Comparison of ENCODE assay signal across 24 cellular contexts in genomic region chr4:15325987-15326386, GRCh38.
DNase-seq lines count a peak whose midpoint lies in the region; ATAC-seq and TF ChIP-seq lines count a peak whose summit lies in the region.
"Had no signal": no experiment of that assay in that cellular context is flagged by ENCODE, and none has a peak within 500 bp of the region (broad histone marks: within the 10 kb centered on the region; RNA-seq: fewer than 3 reads in every experiment).

No MANE protein-coding gene starts in this region.

- POLR2A ChIA-PET in MCF 10A (lab: Yijun Ruan, JAX) = interaction anchor here (0.6 to 1.0 kb wide), 3 partner anchors 10 to 75 kb away, joined by 3 to 4 read pairs (median 3); no protein-coding TSS in a partner anchor

- H3K27me3 Mint-ChIP-seq in MCF 10A (ENCODE audit: insufficient read depth, unreplicated experiment) (no peaks in the 10 kb centered on the region), CD14-positive monocyte (ENCODE audit: low read depth in 3 of 3) (no peaks in the 10 kb centered on the region)

- no peak overlapping the region for H3K4me3 ChIP-seq in mammary epithelial cell (replicated peaks in 1 of 3; ENCODE audit: insufficient read depth in 1 of 3, low read depth in 2 of 3, low read length in 3 of 3)
- H3K4me3 ChIP-seq in hepatocyte = no peak overlapping the region
- H3K4me3 ChIP-seq in trophoblast cell (ENCODE audit: low read depth, low read length) = no peak overlapping the region
- H3K4me3 ChIP-seq in vagina = no peak overlapping the region
- H3K4me3 ChIP-seq: HAP-1, SJSA1 had no signal

- H3K4me1 ChIP-seq in mammary epithelial cell (ENCODE audit: insufficient read depth, low read length) (no peaks in the 10 kb centered on the region), hepatocyte (ENCODE audit: insufficient read depth) (peaks cover 8% of the 10 kb centered on the region), trophoblast cell (ENCODE audit: control insufficient read depth in 1 of 2, insufficient read depth in 2 of 2, low read length in 2 of 2) (no peaks in the 10 kb centered on the region), vagina (peaks cover 5% of the 10 kb centered on the region)
- H3K4me1 ChIP-seq: HAP-1 had no signal

- in situ Hi-C loops in mammary epithelial cell (cut with MboI; ENCODE audit: low sequenced_read_pairs in 2 of 2) = no loop called here

- H3K36me3 ChIP-seq in mammary epithelial cell (ENCODE audit: insufficient read depth, low read length) = no peaks in the 10 kb centered on the region
- no peaks in the 10 kb centered on the region for H3K36me3 ChIP-seq in hepatocyte (replicated peaks; ENCODE audit: insufficient read depth, low read depth)
- H3K36me3 ChIP-seq in trophoblast cell (ENCODE audit: control insufficient read depth in 1 of 2, insufficient read depth in 2 of 2, low read length in 2 of 2) = no peaks in the 10 kb centered on the region
- H3K36me3 ChIP-seq in vagina = no peaks in the 10 kb centered on the region
- H3K36me3 ChIP-seq: HAP-1, SJSA1 had no signal

- no peak overlapping the region for H4K8ac ChIP-seq in trophoblast cell (ENCODE audit: low read depth, low read length)

- BruUV-seq in MCF 10A (replicated peaks; lab: Mats Ljungman, UMichigan) = no TSS peak
- BruUV-seq in mammary epithelial cell (replicated peaks; lab: Mats Ljungman, UMichigan) = no TSS peak

- H2BK120ac ChIP-seq in trophoblast cell (ENCODE audit: insufficient read depth, low read length, poor library complexity) = no peak overlapping the region

- no peaks in the 10 kb centered on the region for H3K79me2 ChIP-seq in mammary epithelial cell (ENCODE audit: insufficient read depth, low read length)
- no peaks in the 10 kb centered on the region for H3K79me2 ChIP-seq in hepatocyte
- no peaks in the 10 kb centered on the region for H3K79me2 ChIP-seq in trophoblast cell (ENCODE audit: control insufficient read depth, insufficient read depth, low read length, poor library complexity)

- H2BK5ac ChIP-seq in trophoblast cell (ENCODE audit: low read depth, low read length, poor library complexity) = no peak overlapping the region

- H3K27ac Mint-ChIP-seq in MCF 10A (ENCODE audit: low read depth, unreplicated experiment) = no peak overlapping the region
- peak overlapping the region in 1 of 7 donors; percentile 50 for H3K27ac Mint-ChIP-seq in CD14-positive monocyte
- H3K27ac Mint-ChIP-seq: CD4-positive, CD25-positive, alpha-beta regulatory T cell; HFFc6 had no signal

- no peak overlapping the region for H3K4me2 ChIP-seq in mammary epithelial cell (ENCODE audit: insufficient read depth, low read depth, low read length)
- no peak overlapping the region for H3K4me2 ChIP-seq in hepatocyte
- H3K4me2 ChIP-seq in trophoblast cell (ENCODE audit: low read length) = no peak overlapping the region

- H2AK5ac ChIP-seq in trophoblast cell (ENCODE audit: low read length) = no peak overlapping the region

- CTCF ChIA-PET in MCF 10A (lab: Yijun Ruan, JAX) = interaction anchor here (0.6 to 1.2 kb wide), 3 partner anchors 10 to 131 kb away, joined by 3 read pairs; no protein-coding TSS in a partner anchor
- CTCF ChIA-PET in mammary epithelial cell (lab: Charles Lee; ENCODE audit: low non-redundant PET) = interaction anchor here (0.6 kb wide), 1 partner anchor 284 kb away, joined by 3 read pairs; no protein-coding TSS in a partner anchor

- H3K9ac ChIP-seq in mammary epithelial cell (ENCODE audit: insufficient read depth, low read length) (no peak overlapping the region), trophoblast cell (ENCODE audit: low read length) (no peak overlapping the region)

- 54% methylated on average over 5 of the region's 5 CpGs for WGBS in mammary epithelial cell (ENCODE audit: low coverage, missing lambda C conversion rate)
- WGBS in hepatocyte (ENCODE audit: low lambda C conversion rate, missing lambda C conversion rate) = 62% methylated on average over 5 of the region's 5 CpGs
- WGBS in trophoblast cell (ENCODE audit: extremely low coverage, insufficient coverage, insufficient read length) = no CpG with 5 or more reads among the region's 5 CpGs

- H4K20me1 ChIP-seq in mammary epithelial cell (ENCODE audit: insufficient read depth, low read length) (no peaks in the 10 kb centered on the region), hepatocyte (ENCODE audit: insufficient read depth, poor library complexity, severe bottlenecking) (no peaks in the 10 kb centered on the region)

- H2BK12ac ChIP-seq in trophoblast cell (ENCODE audit: low read length) = no peak overlapping the region

- H3K9me2 ChIP-seq in hepatocyte (replicated peaks; ENCODE audit: insufficient read depth) = no peaks in the 10 kb centered on the region

- TF ChIP-seq CTCF in MCF 10A (IDR thresholded peaks at IDR 0.05; ENCODE audit: unreplicated experiment) (no peak), mammary epithelial cell (conservative IDR thresholded peaks at IDR 0.05 in 1 of 2, IDR thresholded peaks at IDR 0.05 in 1 of 2; ENCODE audit: extremely low read depth in 1 of 2, insufficient read depth in 1 of 2, low read depth in 1 of 2, low read length in 2 of 2) (no peak), hepatocyte (IDR thresholded peaks at IDR 0.05; ENCODE audit: poor library complexity) (no peak), vagina (IDR thresholded peaks at IDR 0.05) (no peak), CD14-positive monocyte (IDR thresholded peaks at IDR 0.05) (no peak)

- H3K4ac ChIP-seq in trophoblast cell (ENCODE audit: low read depth, low read length) = no peak overlapping the region

- no peak overlapping the region for H3K27ac ChIP-seq in mammary epithelial cell (ENCODE audit: insufficient read depth, low read depth, low read length)
- peak overlapping the region; percentile 16 for H3K27ac ChIP-seq in hepatocyte
- H3K27ac ChIP-seq in trophoblast cell (ENCODE audit: low read depth, low read length) = no peak overlapping the region
- H3K27ac ChIP-seq in vagina = peak overlapping the region; percentile 48
- H3K27ac ChIP-seq: SJSA1 had no signal

- H3K27me3 ChIP-seq in mammary epithelial cell (ENCODE audit: insufficient read depth, low read length) = peaks cover 4% of the 10 kb centered on the region
- H3K27me3 ChIP-seq in hepatocyte = no peaks in the 10 kb centered on the region
- H3K27me3 ChIP-seq in trophoblast cell (ENCODE audit: insufficient read depth, low read length) = no peaks in the 10 kb centered on the region
- H3K27me3 ChIP-seq in vagina = no peaks in the 10 kb centered on the region
- H3K27me3 ChIP-seq: SJSA1 had no signal

- H3K9me3 ChIP-seq in mammary epithelial cell (replicated peaks; ENCODE audit: insufficient read depth, low read length) (no peaks in the 10 kb centered on the region), hepatocyte (ENCODE audit: low read depth) (no peaks in the 10 kb centered on the region), trophoblast cell (ENCODE audit: insufficient read depth, low read depth, low read length) (no peaks in the 10 kb centered on the region), vagina (no peaks in the 10 kb centered on the region)
- H3K9me3 ChIP-seq: HAP-1, SJSA1 had no signal

- H4K91ac ChIP-seq in trophoblast cell (ENCODE audit: low read depth, low read length) = no peak overlapping the region

- H3K9me3 Mint-ChIP-seq in MCF 10A (ENCODE audit: unreplicated experiment) = no peaks in the 10 kb centered on the region
- H3K9me3 Mint-ChIP-seq in CD14-positive monocyte = peaks cover 0 to 2% (median 0%) of the 10 kb centered on the region in 7 donors
- H3K9me3 Mint-ChIP-seq: HFFc6 had no signal

- no peak overlapping the region for H3K14ac ChIP-seq in trophoblast cell (ENCODE audit: low read length)

- H3K4me1 Mint-ChIP-seq in MCF 10A (ENCODE audit: insufficient read depth, unreplicated experiment) (peaks cover 7% of the 10 kb centered on the region), CD14-positive monocyte (no peaks in the 10 kb centered on the region)

- peak; percentile 11 for DNase-seq in MCF 10A (ENCODE audit: unreplicated experiment)
- no peak for DNase-seq in mammary epithelial cell
- DNase-seq in hepatocyte (ENCODE audit: low spot score) = no peak
- peak; percentile 27 to 51 for DNase-seq in trophoblast cell
- DNase-seq in vagina (ENCODE audit: extremely low spot score in 2 of 2) = no peak
- DNase-seq in NCI-H1092 (lab: John Stamatoyannopoulos, UW) = no peak
- DNase-seq in CD14-positive monocyte (ENCODE audit: low spot score) = no peak
- DNase-seq: 8988T; CD4-positive, CD25-positive, alpha-beta regulatory T cell; GOT3; HFFc6; KBM-7; NCI-H1092 treated with DMSO at 0.1 percent for 48 hours; NCI-H1436 treated with DMSO at 0.1 percent for 48 hours; NCI-H187 treated with DMSO at 0.1 percent for 48 hours; NCI-H2171 treated with DMSO at 0.1 percent for 48 hours; NCI-H524 treated with DMSO at 0.1 percent for 48 hours; NCI-H82; NK-92 treated with Interleukin-12 subunit alpha and Interleukin-12 subunit beta, amount 100 ng/mL, for 24 hours; Right ventricle myocardium superior; RPMI8226 had no signal

- no peaks in the 10 kb centered on the region for H3K79me1 ChIP-seq in trophoblast cell (ENCODE audit: low read length)

- ATAC-seq in HG02870 (IDR thresholded peaks at IDR 0.05; ENCODE audit: unreplicated experiment) = no peak

- H2AFZ ChIP-seq in mammary epithelial cell (ENCODE audit: low read depth, low read length) = no peak overlapping the region
- H2AFZ ChIP-seq in hepatocyte = no peak overlapping the region
- H2AFZ ChIP-seq in trophoblast cell (ENCODE audit: insufficient read depth, low read length, poor library complexity) = no peak overlapping the region

- intact Hi-C loops in MCF 10A (cut with micrococcal nuclease) = no loop called here
- intact Hi-C loops in mammary epithelial cell (cut with micrococcal nuclease) = no loop called here
- intact Hi-C loops in vagina (cut with DNase I) = no loop called here
- intact Hi-C loops in CD14-positive monocyte (cut with micrococcal nuclease) = no loop called here

- H3K4me3 Mint-ChIP-seq in MCF 10A (ENCODE audit: unreplicated experiment) (no peak overlapping the region), CD14-positive monocyte (no peak overlapping the region)
- H3K4me3 Mint-ChIP-seq: CD4-positive, CD25-positive, alpha-beta regulatory T cell; HFFc6 had no signal

- H3K23ac ChIP-seq in trophoblast cell (ENCODE audit: low read length) = no peak overlapping the region

- no peak overlapping the region for H4K12ac ChIP-seq in trophoblast cell (ENCODE audit: low read depth, low read length)

- dilution Hi-C loops in mammary epithelial cell (cut with HindIII; ENCODE audit: low sequenced_read_pairs) = no loop called here

- no peak for TF ChIP-seq POLR2A in vagina (IDR thresholded peaks at IDR 0.05)

- H3K18ac ChIP-seq in trophoblast cell (ENCODE audit: low read length) = no peak overlapping the region

- H3K36me3 Mint-ChIP-seq in MCF 10A (ENCODE audit: insufficient read depth, unreplicated experiment) = no peaks in the 10 kb centered on the region
- H3K36me3 Mint-ChIP-seq in CD14-positive monocyte = no peaks in the 10 kb centered on the region
- H3K36me3 Mint-ChIP-seq: CD4-positive, CD25-positive, alpha-beta regulatory T cell had no signal

Comparison
In these comparisons a context has a peak if more than half of its experiments do, and no peak if none do; other contexts are left out.
1. DNase-seq: peak in MCF 10A (single experiment) and trophoblast cell (2 of 2); none in mammary epithelial cell (single experiment), hepatocyte (single experiment), vagina (0 of 2), NCI-H1092 (single experiment) and CD14-positive monocyte (single experiment).
2. H3K27ac ChIP-seq: peak in hepatocyte (single experiment) and vagina (single experiment); none in mammary epithelial cell (single experiment) and trophoblast cell (single experiment).